In genomic region chr19:48169585-48169973, GRCh38 we compare ENCODE assay signal across 8 cellular contexts. TPM values are rescaled to one million over a fixed set of nuclear protein-coding genes. Genes with fewer than 3 reads are reported as not detected.
DNase-seq lines count a peak whose midpoint lies in the region; ATAC-seq lines count a peak whose summit lies in the region.

No MANE protein-coding gene starts in this region.

- H3K4me3 Mint-ChIP-seq in activated CD4-positive, alpha-beta memory T cell treated with anti-CD3 and anti-CD28 coated beads for 36 hours = peak overlapping the region; percentile 95

- no peaks in the 10 kb centered on the region for H3K27me3 Mint-ChIP-seq in activated CD4-positive, alpha-beta memory T cell treated with anti-CD3 and anti-CD28 coated beads for 36 hours

- peaks cover 18% of the 10 kb centered on the region for H3K36me3 Mint-ChIP-seq in activated CD4-positive, alpha-beta memory T cell treated with anti-CD3 and anti-CD28 coated beads for 36 hours

- H3K27ac Mint-ChIP-seq in activated CD4-positive, alpha-beta memory T cell treated with anti-CD3 and anti-CD28 coated beads for 36 hours = peak overlapping the region; percentile 97

- ATAC-seq in HG03280 (IDR thresholded peaks at IDR 0.05; ENCODE audit: unreplicated experiment) (peak; percentile 28), GM18861 (IDR thresholded peaks at IDR 0.05; ENCODE audit: unreplicated experiment) (no peak)

- peak overlapping the region; percentile 98 for H3K27ac ChIP-seq in duodenal mucosa (ENCODE audit: low read depth, low read length)

- peak overlapping the region in 1 of 2 donors; percentile 80 for H3K9ac ChIP-seq in duodenal mucosa (ENCODE audit: low read depth in 1 of 2, low read length in 2 of 2)

- no peaks in the 10 kb centered on the region for H3K9me3 Mint-ChIP-seq in activated CD4-positive, alpha-beta memory T cell treated with anti-CD3 and anti-CD28 coated beads for 36 hours

- intact Hi-C loops in activated CD4-positive, alpha-beta memory T cell treated with anti-CD3 and anti-CD28 coated beads for 36 hours (cut with micrococcal nuclease) = no loop called here

- POLR2A ChIA-PET in activated CD4-positive, alpha-beta memory T cell treated with anti-CD3 and anti-CD28 coated beads for 36 hours (lab: Charles Lee) = interaction anchor here (0.8 to 1.1 kb wide), 2 partner anchors 34 to 194 kb away, joined by 3 to 4 read pairs; partner anchors contain the start of genes SYNGR4 and TMEM143

- peak overlapping the region; percentile 90 for H3K4me3 ChIP-seq in GM08714 (ENCODE audit: low read length)
- H3K4me3 ChIP-seq in duodenal mucosa (ENCODE audit: low read depth in 1 of 2, low read length in 2 of 2) = peak overlapping the region; percentile 82 to 97

- H3K36me3 ChIP-seq in duodenal mucosa (ENCODE audit: control insufficient read depth in 1 of 2, insufficient read depth in 2 of 2, low read length in 2 of 2) = peaks cover 0 to 10% of the 10 kb centered on the region in 2 donors

- H3K27me3 ChIP-seq in duodenal mucosa (ENCODE audit: control insufficient read depth in 1 of 2, insufficient read depth in 2 of 2, low read length in 2 of 2) = no peaks in the 10 kb centered on the region

- peaks cover 34% of the 10 kb centered on the region for H3K4me1 Mint-ChIP-seq in activated CD4-positive, alpha-beta memory T cell treated with anti-CD3 and anti-CD28 coated beads for 36 hours (ENCODE audit: low read depth)

- H3K9me3 ChIP-seq in duodenal mucosa (ENCODE audit: control insufficient read depth in 1 of 2, low read length in 2 of 2) = no peaks in the 10 kb centered on the region

- H3K4me1 ChIP-seq in duodenal mucosa (ENCODE audit: control insufficient read depth in 1 of 2, insufficient read depth in 2 of 2, low read length in 2 of 2) = peaks cover 5 to 10% of the 10 kb centered on the region in 2 donors

- CTCF ChIA-PET in activated CD4-positive, alpha-beta memory T cell treated with anti-CD3 and anti-CD28 coated beads for 36 hours (lab: Charles Lee) = interaction anchor here (1.4 kb wide), 1 partner anchor 90 kb away, joined by 6 read pairs; no protein-coding TSS in a partner anchor

- DNase-seq in NCI-H510A (lab: John Stamatoyannopoulos, UW) = peak; percentile 74
- peak; percentile 94 for DNase-seq in activated CD4-positive, alpha-beta memory T cell treated with anti-CD3 and anti-CD28 coated beads for 36 hours
- peak; percentile 68 to 82 for DNase-seq in lung microvascular endothelial cell (ENCODE audit: low read depth in 2 of 2)
- DNase-seq in stimulated activated CD8-positive, alpha-beta memory T cell treated with anti-CD3 and anti-CD28 coated beads, Interleukin-12 subunit alpha, Interleukin-12 subunit beta, amount 100 ng/mL, for 1 hour (ENCODE audit: low read depth) = peak; percentile 89

RNA-seq across cellular contexts. Expression of gene LIG1, which starts 0.6 kb away (rescaled TPM):
- total RNA-seq in activated CD4-positive, alpha-beta memory T cell treated with anti-CD3 and anti-CD28 coated beads for 36 hours = 100 to 1,000 TPM; 174 TPM
- total RNA-seq in lung microvascular endothelial cell = 9.1 and 30.9 TPM in 2 replicates

RNA-seq across cellular contexts. Expression of gene ZSWIM9, which starts 0.9 kb away (rescaled TPM):
- 1 to 10 TPM; 7.4 to 8.0 TPM for total RNA-seq in activated CD4-positive, alpha-beta memory T cell treated with anti-CD3 and anti-CD28 coated beads for 36 hours
- 2.0 and 2.2 TPM in 2 replicates for total RNA-seq in lung microvascular endothelial cell

RNA-seq across cellular contexts. Expression of gene PLA2G4C, which starts 59.0 kb away (rescaled TPM):
- 10 to 100 TPM; 12.4 to 13.3 TPM for total RNA-seq in activated CD4-positive, alpha-beta memory T cell treated with anti-CD3 and anti-CD28 coated beads for 36 hours
- total RNA-seq in lung microvascular endothelial cell = 44.0 and 98.8 TPM in 2 replicates
